8 cellular contexts compared by ENCODE assay signal in genomic region chr9:97386733-97387503, GRCh38. TPM values are rescaled to one million over a fixed set of nuclear protein-coding genes. Genes with fewer than 3 reads are reported as not detected.
DNase-seq lines count a peak whose midpoint lies in the region; ATAC-seq and TF ChIP-seq lines count a peak whose summit lies in the region.

No MANE protein-coding gene starts in this region.

- H3K14ac ChIP-seq in IMR-90 (replicated peaks; ENCODE audit: low read depth, low read length): no peak overlapping the region

- peak; percentile 47 for TF ChIP-seq RAD21 in IMR-90 (IDR thresholded peaks at IDR 0.05; ENCODE audit: low read length)

- in situ Hi-C loops in IMR-90 (cut with MboI; ENCODE audit: low sequenced_read_pairs): no loop called here

- H3K9me1 ChIP-seq in IMR-90 (ENCODE audit: insufficient read depth, low read length): no peaks in the 10 kb centered on the region

- peak overlapping the region; percentile 52 for H2AK9ac ChIP-seq in IMR-90 (replicated peaks; ENCODE audit: low read depth, low read length, poor library complexity)

- no peak overlapping the region for H3K23ac ChIP-seq in IMR-90 (ENCODE audit: low read depth, low read length)

- H2BK15ac ChIP-seq in IMR-90 (ENCODE audit: low read depth, low read length): no peak overlapping the region

- H4K8ac ChIP-seq in IMR-90 (ENCODE audit: low read depth in 2 of 2, low read length in 2 of 2): no peak overlapping the region

- H3K4me1 ChIP-seq in IMR-90 (ENCODE audit: control insufficient read depth, insufficient read depth, low read length): no peaks in the 10 kb centered on the region
- peaks cover 0 to 5% of the 10 kb centered on the region in 2 donors for H3K4me1 ChIP-seq in thyroid gland

- no peak overlapping the region for H2BK20ac ChIP-seq in IMR-90 (ENCODE audit: low read depth, low read length)

- no peak overlapping the region for H4K91ac ChIP-seq in IMR-90 (ENCODE audit: insufficient read depth, low read depth, low read length)

- H3K56ac ChIP-seq in IMR-90 (ENCODE audit: extremely low read depth, insufficient read depth, low read length): no peak overlapping the region

- 0% methylated on average over 6 of the region's 30 CpGs; no CpG with 5 or more reads in 1 of the 2 experiments for WGBS in IMR-90 (ENCODE audit: extremely low coverage in 2 of 2, insufficient read length in 1 of 2), 2 experiments
- 10% methylated on average over 6 to 13 of the region's 30 CpGs for WGBS in thyroid gland, 2 donors

- no peak overlapping the region for H4K5ac ChIP-seq in IMR-90 (ENCODE audit: low read depth, low read length)

- H3K27me3 ChIP-seq in IMR-90 (ENCODE audit: control insufficient read depth, insufficient read depth, low read length): peaks cover 2% of the 10 kb centered on the region; the same call in 1 of the 2 replicates
- no peaks in the 10 kb centered on the region for H3K27me3 ChIP-seq in thyroid gland

- intact Hi-C loops in IMR-90 (cut with micrococcal nuclease): loop anchor here (1.0 kb wide), 1 partner anchor 228 kb away; no protein-coding TSS in a partner anchor
- intact Hi-C loops in thyroid gland (cut with DNase I): no loop called here

- H3K36me3 ChIP-seq in IMR-90 (ENCODE audit: control insufficient read depth, insufficient read depth, low read length) (no peaks in the 10 kb centered on the region), thyroid gland (no peaks in the 10 kb centered on the region)

- POLR2A ChIA-PET in IMR-90 (lab: Charles Lee; ENCODE audit: unreplicated experiment): no interaction called here

- no peak overlapping the region for H2BK120ac ChIP-seq in IMR-90 (ENCODE audit: low read depth, low read length)

- H3K18ac ChIP-seq in IMR-90 (ENCODE audit: low read depth, low read length): no peak overlapping the region

- CTCF ChIA-PET in IMR-90 (lab: Yijun Ruan, JAX): interaction anchor here (0.6 to 0.7 kb wide), 6 partner anchors 15 to 203 kb away, joined by 3 to 5 read pairs (median 4); no protein-coding TSS in a partner anchor

- H2AK5ac ChIP-seq in IMR-90 (ENCODE audit: low read depth, low read length): no peak overlapping the region

- H3K27ac ChIP-seq in IMR-90 (ENCODE audit: insufficient read depth, low read length) (no peak overlapping the region), thyroid gland (no peak overlapping the region)

- no peak overlapping the region for H3K4ac ChIP-seq in IMR-90 (ENCODE audit: low read depth, low read length)

- H3K9me3 ChIP-seq in IMR-90 (ENCODE audit: control insufficient read depth, insufficient read depth, low read length) (no peaks in the 10 kb centered on the region), thyroid gland (no peaks in the 10 kb centered on the region)

- DNase-seq in GDM1 (lab: John Stamatoyannopoulos, UW): peak; percentile 7
- peak; percentile 56 for DNase-seq in IMR-90
- peak; percentile 68 for DNase-seq in RPMI7951 (ENCODE audit: low read depth)
- peak; percentile 62 for DNase-seq in activated gamma-delta T cell treated with anti-CD3 and anti-CD28 coated beads, Interleukin-2, amount 50 U/mL, for 16 hours (ENCODE audit: low read depth)
- peak; percentile 37 for DNase-seq in globus pallidus (ENCODE audit: low spot score)
- DNase-seq in omental fat pad (ENCODE audit: low spot score): peak; percentile 85
- peak; percentile 64 to 78 for DNase-seq in thyroid gland

- peak; percentile 70 for TF ChIP-seq CTCF in IMR-90 (conservative IDR thresholded peaks at IDR 0.05; ENCODE audit: low read depth, low read length)
- TF ChIP-seq CTCF in omental fat pad (IDR thresholded peaks at IDR 0.05): peak in 2 of 3 donors; percentile 37 to 42
- TF ChIP-seq CTCF in thyroid gland (IDR thresholded peaks at IDR 0.05): peak; percentile 73 to 98 (median 87)

- H3K4me2 ChIP-seq in IMR-90 (ENCODE audit: low read depth, low read length): no peak overlapping the region

- peak overlapping the region; percentile 47 for H2AFZ ChIP-seq in IMR-90 (replicated peaks; ENCODE audit: low read length, poor library complexity)

- no peaks in the 10 kb centered on the region for H4K20me1 ChIP-seq in IMR-90 (ENCODE audit: insufficient read depth, low read length)

- no peak for TF ChIP-seq POLR2A in IMR-90 (IDR thresholded peaks at IDR 0.05; ENCODE audit: low read depth, low read length)
- TF ChIP-seq POLR2A in thyroid gland (IDR thresholded peaks at IDR 0.05): no peak

- H3K4me3 ChIP-seq in IMR-90 (ENCODE audit: insufficient read depth, low read depth, low read length) (no peak overlapping the region), thyroid gland (replicated peaks in 1 of 3) (no peak overlapping the region)

- dilution Hi-C loops in IMR-90 (cut with HindIII; ENCODE audit: low sequenced_read_pairs, unreplicated experiment): no loop called here

- no TSS peak for BruUV-seq in IMR-90 (replicated peaks; lab: Mats Ljungman, UMichigan)

- H3K79me1 ChIP-seq in IMR-90 (ENCODE audit: low read depth in 1 of 2, low read length in 2 of 2): no peaks in the 10 kb centered on the region

- ATAC-seq in IMR-90 (ENCODE audit: low read depth) (peak; percentile 96), omental fat pad (ENCODE audit: low FRiP score) (no peak), HG02852 (IDR thresholded peaks at IDR 0.05; ENCODE audit: unreplicated experiment) (no peak)

- no peak overlapping the region for H2BK5ac ChIP-seq in IMR-90 (ENCODE audit: low read depth, low read length, poor library complexity, severe bottlenecking)

- H3K9ac ChIP-seq in IMR-90 (ENCODE audit: low read depth, low read length): no peak overlapping the region

TF ChIP-seq in IMR-90, 13 proteins besides CTCF, POLR2A, EP300 and RAD21:
- TF ChIP-seq RCOR1 (IDR thresholded peaks at IDR 0.05; ENCODE audit: insufficient replicate concordance, low read length) (no peak), CEBPB (IDR thresholded peaks at IDR 0.05; ENCODE audit: low read depth, low read length) (no peak), MXI1 (IDR thresholded peaks at IDR 0.05; ENCODE audit: borderline replicate concordance, low read depth, low read length) (peak; percentile 60; the same call in 1 of the 2 replicates), RFX5 (IDR thresholded peaks at IDR 0.05; ENCODE audit: low read depth, low read length) (no peak), NFE2L2 (IDR thresholded peaks at IDR 0.05; ENCODE audit: low read depth, low read length) (no peak), USF2 (IDR thresholded peaks at IDR 0.05; ENCODE audit: low read depth, low read length) (no peak), SMC3 (IDR thresholded peaks at IDR 0.05; ENCODE audit: low read depth, low read length) (peak; percentile 42), FOS (IDR thresholded peaks at IDR 0.05; ENCODE audit: low read depth, low read length) (no peak), CHD1 (IDR thresholded peaks at IDR 0.05; ENCODE audit: low read depth, low read length) (no peak), ELK1 (IDR thresholded peaks at IDR 0.05; ENCODE audit: borderline replicate concordance, low read depth, low read length) (no peak), MAZ (IDR thresholded peaks at IDR 0.05; ENCODE audit: borderline replicate concordance, low read depth, low read length) (peak; percentile 14; the same call in 1 of the 2 replicates), MAFK (IDR thresholded peaks at IDR 0.05; ENCODE audit: low read depth, low read length) (no peak), BHLHE40 (IDR thresholded peaks at IDR 0.05; ENCODE audit: low read depth, low read length) (peak; percentile 21; the same call in 1 of the 2 replicates)
TF ChIP-seq in IMR-90: peak in this region for 4.

RNA-seq across cellular contexts. Expression of gene TDRD7, which starts 25.0 kb away (rescaled TPM):
- total RNA-seq in IMR-90 (2012; rRNA removed) (8.1 and 9.7 TPM in 2 replicates), omental fat pad (10 to 100 TPM in 2 of 4 donors, 1 to 10 TPM in 2; 8.0 to 18.1 (median 11.1) TPM), thyroid gland (10 to 100 TPM in 3 of 4 donors, 1 to 10 TPM in 1; 9.9 to 12.8 (median 11.4) TPM)
- polyA plus RNA-seq in IMR-90 (2012; rRNA removed): 3.9 and 4.4 TPM in 2 replicates
- polyA plus RNA-seq in IMR-90 (2012; cell fraction: cytosol; rRNA removed): 1.3 and 1.8 TPM in 2 replicates
- polyA plus RNA-seq in IMR-90 (2012; cell fraction: nucleus; rRNA removed; ENCODE audit: low replicate concordance): 1.0 and 7.9 TPM in 2 replicates
- 11.3 and 14.8 TPM in 2 replicates for total RNA-seq in RPMI7951 (2014; rRNA removed; shearing (Covaris generic))

Comparison
In these comparisons a context has a peak if more than half of its experiments do, and no peak if none do; other contexts are left out.
1. DNase-seq: peak in every context shown above with its lines; median percentile 85 in omental fat pad; 71 in thyroid gland; 68 in RPMI7951; 62 in activated gamma-delta T cell treated with anti-CD3 and anti-CD28 coated beads, Interleukin-2, amount 50 U/mL, for 16 hours; 56 in IMR-90; 37 in globus pallidus; 7 in GDM1.